8 cellular contexts compared by ENCODE assay signal in the genomic region with DNA sequence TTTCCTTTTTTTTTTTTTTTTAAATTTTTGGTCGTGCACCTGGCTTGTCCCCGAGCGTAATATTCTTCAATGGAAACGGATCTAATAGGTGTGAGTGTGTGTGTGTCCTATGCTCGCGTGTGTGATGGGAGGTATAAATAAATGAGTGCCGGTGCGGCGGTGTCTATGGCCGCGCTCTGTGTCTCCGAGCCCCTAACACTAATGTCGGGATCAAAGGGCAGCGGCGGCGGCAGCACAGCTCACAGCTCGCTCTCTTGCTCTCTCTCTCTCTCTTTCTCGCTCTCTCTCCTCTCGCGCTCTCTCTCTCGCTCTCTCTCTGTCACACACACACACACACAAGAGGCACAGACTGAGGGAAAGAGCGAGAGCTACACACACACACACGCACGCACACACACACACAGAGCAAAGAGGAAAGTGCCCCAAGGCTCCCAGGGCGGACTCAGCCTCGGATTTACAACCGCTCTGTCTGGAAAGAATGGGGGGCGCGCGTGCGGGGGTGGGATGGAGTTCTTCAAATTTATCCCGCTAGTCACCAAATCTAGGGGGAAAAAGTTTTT. TPM values are rescaled to one million over a fixed set of nuclear protein-coding genes. Genes with fewer than 3 reads are reported as not detected.
DNase-seq lines count a peak whose midpoint lies in the region; ATAC-seq, FAIRE-seq and TF ChIP-seq lines count a peak whose summit lies in the region.

A gene with protein sequence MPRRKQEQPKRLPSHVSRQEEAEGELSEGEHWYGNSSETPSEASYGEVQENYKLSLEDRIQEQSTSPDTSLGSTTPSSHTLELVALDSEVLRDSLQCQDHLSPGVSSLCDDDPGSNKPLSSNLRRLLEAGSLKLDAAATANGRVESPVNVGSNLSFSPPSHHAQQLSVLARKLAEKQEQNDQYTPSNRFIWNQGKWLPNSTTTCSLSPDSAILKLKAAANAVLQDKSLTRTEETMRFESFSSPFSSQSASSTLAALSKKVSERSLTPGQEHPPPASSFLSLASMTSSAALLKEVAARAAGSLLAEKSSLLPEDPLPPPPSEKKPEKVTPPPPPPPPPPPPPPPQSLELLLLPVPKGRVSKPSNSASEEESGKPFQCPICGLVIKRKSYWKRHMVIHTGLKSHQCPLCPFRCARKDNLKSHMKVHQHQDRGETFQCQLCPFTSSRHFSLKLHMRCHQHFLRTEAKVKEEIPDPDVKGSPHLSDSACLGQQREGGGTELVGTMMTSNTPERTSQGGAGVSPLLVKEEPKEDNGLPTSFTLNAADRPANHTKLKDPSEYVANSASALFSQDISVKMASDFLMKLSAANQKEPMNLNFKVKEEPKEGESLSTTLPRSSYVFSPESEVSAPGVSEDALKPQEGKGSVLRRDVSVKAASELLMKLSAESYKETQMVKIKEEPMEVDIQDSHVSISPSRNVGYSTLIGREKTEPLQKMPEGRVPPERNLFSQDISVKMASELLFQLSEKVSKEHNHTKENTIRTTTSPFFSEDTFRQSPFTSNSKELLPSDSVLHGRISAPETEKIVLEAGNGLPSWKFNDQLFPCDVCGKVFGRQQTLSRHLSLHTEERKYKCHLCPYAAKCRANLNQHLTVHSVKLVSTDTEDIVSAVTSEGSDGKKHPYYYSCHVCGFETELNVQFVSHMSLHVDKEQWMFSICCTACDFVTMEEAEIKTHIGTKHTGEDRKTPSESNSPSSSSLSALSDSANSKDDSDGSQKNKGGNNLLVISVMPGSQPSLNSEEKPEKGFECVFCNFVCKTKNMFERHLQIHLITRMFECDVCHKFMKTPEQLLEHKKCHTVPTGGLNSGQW (minus strand): TSS at position 206 of the 560 bp plus-strand sequence. CDS start 416 bp downstream, outside the sequence.

- H3K4me3 ChIP-seq in kidney (ENCODE audit: low read length in 2 of 2), result peak within 1 kb of the TSS; percentile 91 to 99

- peak; percentile 49 for DNase-seq in GM03348 (ENCODE audit: low spot score)
- peak; percentile 64 for DNase-seq in HCEC 1CT
- DNase-seq in NCI-H1436 treated with DMSO at 0.1 percent for 48 hours (lab: John Stamatoyannopoulos, UW), result peak; percentile 23
- peak; percentile 51 for DNase-seq in activated CD4-positive, CD25-positive, alpha-beta regulatory T cell treated with anti-CD3 and anti-CD28 coated beads, Interleukin-2, amount 50 U/mL, for 72 hours
- DNase-seq in cerebellar cortex (ENCODE audit: low spot score), result peak; percentile 73
- peak; percentile 88 for DNase-seq in kidney
- DNase-seq in stimulated activated CD4-positive, alpha-beta T cell treated with anti-CD3 and anti-CD28 coated beads, Interleukin-15, amount 100 ng/mL, for 24 hours, result peak; percentile 67

- H3K9ac ChIP-seq in kidney (ENCODE audit: low read length in 2 of 2), result peak within 1 kb of the TSS; percentile 93 to 94

- no peak for ATAC-seq in HG03139 (IDR thresholded peaks at IDR 0.05; ENCODE audit: unreplicated experiment)

- peak; percentile 27 for TF ChIP-seq CTCF in kidney (IDR thresholded peaks at IDR 0.05; ENCODE audit: borderline replicate concordance, extremely low read depth, insufficient read depth)

- H3K27ac ChIP-seq in kidney (ENCODE audit: low read depth in 2 of 2, low read length in 2 of 2), result peak within 1 kb of the TSS; percentile 87 to 93

- H3K36me3 ChIP-seq in kidney (ENCODE audit: control insufficient read depth in 1 of 2, insufficient read depth in 2 of 2, low read length in 2 of 2), result no peaks in the 10 kb centered on the region

- no peaks in the 10 kb centered on the region for H3K9me3 ChIP-seq in kidney (ENCODE audit: control insufficient read depth in 1 of 2, low read length in 2 of 2)

- intact Hi-C loops in kidney (cut with DNase I), result no loop called here

- FAIRE-seq in kidney (lab: Jason Lieb, UNC), result no peak

- H3K4me1 ChIP-seq in kidney (ENCODE audit: control insufficient read depth in 1 of 2, insufficient read depth in 1 of 2, low read depth in 1 of 2, low read length in 2 of 2), result peaks cover 9 to 18% of the 10 kb centered on the region in 2 donors

RNA-seq across cellular contexts. Expression of the gene that starts here (rescaled TPM):
- 22.6 TPM for total RNA-seq in kidney
- polyA plus RNA-seq in kidney (ENCODE audit: insufficient read depth, low read depth, low replicate concordance), result 3.5 TPM

Comparison
In these comparisons a context has a peak if more than half of its experiments do, and no peak if none do; other contexts are left out.
1. DNase-seq: peak in every context shown above with its lines; median percentile 88 in kidney; 73 in cerebellar cortex; 67 in stimulated activated CD4-positive, alpha-beta T cell treated with anti-CD3 and anti-CD28 coated beads, Interleukin-15, amount 100 ng/mL, for 24 hours; 64 in HCEC 1CT; 51 in activated CD4-positive, CD25-positive, alpha-beta regulatory T cell treated with anti-CD3 and anti-CD28 coated beads, Interleukin-2, amount 50 U/mL, for 72 hours; 49 in GM03348; 23 in NCI-H1436 treated with DMSO at 0.1 percent for 48 hours.